ENCODE assay signal across 22 cellular contexts in genomic region chr3:62872318-62872717, GRCh38. TPM values are rescaled to one million over a fixed set of nuclear protein-coding genes. Genes with fewer than 3 reads are reported as not detected.
"Had no signal": no experiment of that assay in that cellular context is flagged by ENCODE, and none has a peak within 500 bp of the region (broad histone marks: within the 10 kb centered on the region; RNA-seq: fewer than 3 reads in every experiment).

No MANE protein-coding gene starts in this region.

- H3K9me3 ChIP-seq: adrenal gland, mucosa of descending colon, neutrophil, pancreas, thyroid gland had no signal

- ATAC-seq: activated naive CD4-positive, alpha-beta T cell treated with anti-CD3 and anti-CD28 coated beads, Interleukin-2, amount 50 U/mL, for 72 hours; activated T-cell treated with anti-CD3 and anti-CD28 coated beads, Interleukin-2, amount 50 U/mL, for 72 hours; mucosa of descending colon had no signal

- DNase-seq: activated CD4-positive, alpha-beta T cell treated with anti-CD3 and anti-CD28 coated beads, Interleukin-2, amount 50 U/mL, for 1 hour; activated CD4-positive, CD25-positive, alpha-beta regulatory T cell treated with anti-CD3 and anti-CD28 coated beads, Interleukin-2, amount 50 U/mL, for 72 hours; activated CD8-positive, alpha-beta memory T cell treated with anti-CD3 and anti-CD28 coated beads for 24 hours; activated CD8-positive, alpha-beta memory T cell treated with anti-CD3 and anti-CD28 coated beads, Interleukin-2, amount 50 U/mL, for 48 hours; activated effector memory CD4-positive, alpha-beta T cell treated with anti-CD3 and anti-CD28 coated beads, Interleukin-2, amount 50 U/mL, for 16 hours; activated T-cell treated with anti-CD3 and anti-CD28 coated beads, Interleukin-2, amount 50 U/mL, for 72 hours; adrenal gland; erythroblast; head of caudate nucleus; kidney glomerular epithelial cell; mesenchymal stem cell; mucosa of descending colon; naive B cell; pancreas; stimulated activated CD4-positive, alpha-beta T cell treated with anti-CD3 and anti-CD28 coated beads, Interleukin-2, amount 100 ng/mL, for 24 hours; stimulated activated naive CD4-positive, alpha-beta T cell treated with Interleukin-2 at 50 U/mL for 16 hours; T1000; thyroid gland had no signal

- H3K27me3 ChIP-seq: pancreas had no signal

- H3K4me3 ChIP-seq: adrenal gland, mucosa of descending colon, thyroid gland had no signal

- H3K4me1 ChIP-seq: pancreas had no signal

- H3K4me1 Mint-ChIP-seq: naive B cell had no signal

- H3K36me3 Mint-ChIP-seq: naive B cell had no signal

- H3K27ac ChIP-seq: adrenal gland, neutrophil, thyroid gland had no signal

- H3K4me3 Mint-ChIP-seq: activated T-cell treated with anti-CD3 and anti-CD28 coated beads, Interleukin-2, amount 50 U/mL, for 72 hours; naive B cell had no signal

- H3K27ac Mint-ChIP-seq: activated naive CD4-positive, alpha-beta T cell treated with anti-CD3 and anti-CD28 coated beads, Interleukin-2, amount 50 U/mL, for 72 hours; activated T-cell treated with anti-CD3 and anti-CD28 coated beads, Interleukin-2, amount 50 U/mL, for 72 hours; naive B cell had no signal

- H3K36me3 ChIP-seq: adrenal gland, neutrophil, pancreas, thyroid gland had no signal

RNA-seq across cellular contexts. Expression of gene CADPS, which starts 2.9 kb away (rescaled TPM):
- total RNA-seq: activated naive CD4-positive, alpha-beta T cell treated with anti-CD3 and anti-CD28 coated beads, Interleukin-2, amount 50 U/mL, for 72 hours; activated T-cell treated with anti-CD3 and anti-CD28 coated beads, Interleukin-2, amount 50 U/mL, for 72 hours; renal cortical epithelial cell; T-helper 1 cell treated with Interleukin-12 subunit alpha and Interleukin-12 subunit beta and Interleukin-4 antibody, amounts not matched to agents 30 ng/mL and 1 ng/mL, for 36 hours had no signal
